ENCODE assay signal across 17 cellular contexts in genomic region chr6:89596484-89596883, GRCh38. TPM values are rescaled to one million over a fixed set of nuclear protein-coding genes. Genes with fewer than 3 reads are reported as not detected.
DNase-seq lines count a peak whose midpoint lies in the region; ATAC-seq and TF ChIP-seq lines count a peak whose summit lies in the region.
"Had no signal": no experiment of that assay in that cellular context is flagged by ENCODE, and none has a peak within 500 bp of the region (broad histone marks: within the 10 kb centered on the region; RNA-seq: fewer than 3 reads in every experiment).

No MANE protein-coding gene starts in this region.

- H3K9me3 ChIP-seq in right lobe of liver, result no peaks in the 10 kb centered on the region
- H3K9me3 ChIP-seq: colonic mucosa, mucosa of descending colon had no signal

- H3K4me3 ChIP-seq in right lobe of liver, result no peak overlapping the region
- H3K4me3 ChIP-seq: colonic mucosa, mucosa of descending colon, skin epidermis had no signal

- no peak for TF ChIP-seq CTCF in activated CD8-positive, alpha-beta T cell treated with anti-CD3 and anti-CD28 coated beads for 36 hours (IDR thresholded peaks at IDR 0.05)
- no peak for TF ChIP-seq CTCF in right lobe of liver (IDR thresholded peaks at IDR 0.05)

- H3K27me3 Mint-ChIP-seq in activated T-cell treated with anti-CD3 and anti-CD28 coated beads, Interleukin-2, amount 50 U/mL, for 24 hours, result no peaks in the 10 kb centered on the region
- H3K27me3 Mint-ChIP-seq in activated CD8-positive, alpha-beta T cell treated with anti-CD3 and anti-CD28 coated beads for 36 hours, result no peaks in the 10 kb centered on the region

- H3K4me1 ChIP-seq in right lobe of liver, result no peaks in the 10 kb centered on the region
- H3K4me1 ChIP-seq: colonic mucosa had no signal

- CTCF ChIA-PET in activated CD8-positive, alpha-beta T cell treated with anti-CD3 and anti-CD28 coated beads for 36 hours (lab: Charles Lee), result interaction anchor here (0.6 to 2.9 kb wide), 3 partner anchors 164 to 224 kb away, joined by 3 to 10 read pairs (median 4); partner anchors contain the start of gene ANKRD6

- no peak overlapping the region for H3K27ac ChIP-seq in right lobe of liver
- H3K27ac ChIP-seq: colonic mucosa, skin epidermis had no signal

- no CpG with 5 or more reads among the region's 1 CpG for WGBS in right lobe of liver (ENCODE audit: insufficient coverage, low coverage, low lambda C conversion rate, missing lambda C conversion rate)

- no peaks in the 10 kb centered on the region for H3K27me3 ChIP-seq in right lobe of liver
- H3K27me3 ChIP-seq: colonic mucosa had no signal

- H3K4me1 Mint-ChIP-seq in activated T-cell treated with anti-CD3 and anti-CD28 coated beads, Interleukin-2, amount 50 U/mL, for 24 hours (ENCODE audit: low read depth), result peaks cover 18% of the 10 kb centered on the region
- H3K4me1 Mint-ChIP-seq in activated CD8-positive, alpha-beta T cell treated with anti-CD3 and anti-CD28 coated beads for 36 hours (ENCODE audit: low read depth), result peaks cover 31% of the 10 kb centered on the region
- H3K4me1 Mint-ChIP-seq in stimulated activated effector memory CD8-positive, alpha-beta T cell treated with anti-CD3 and anti-CD28 coated beads, Interleukin-12 subunit alpha, Interleukin-12 subunit beta, amount 100 ng/mL, for 72 hours, result peaks cover 19% of the 10 kb centered on the region

- TF ChIP-seq POLR2A in right lobe of liver (IDR thresholded peaks at IDR 0.05), result no peak

- H3K27ac Mint-ChIP-seq in activated T-cell treated with anti-CD3 and anti-CD28 coated beads, Interleukin-2, amount 50 U/mL, for 24 hours, result peak overlapping the region; percentile 86
- H3K27ac Mint-ChIP-seq in activated CD8-positive, alpha-beta T cell treated with anti-CD3 and anti-CD28 coated beads for 36 hours, result peak overlapping the region; percentile 92
- peak overlapping the region; percentile 83 for H3K27ac Mint-ChIP-seq in stimulated activated effector memory CD8-positive, alpha-beta T cell treated with anti-CD3 and anti-CD28 coated beads, Interleukin-12 subunit alpha, Interleukin-12 subunit beta, amount 100 ng/mL, for 72 hours

- ATAC-seq in HG03354 (IDR thresholded peaks at IDR 0.05; ENCODE audit: poor library complexity, severe bottlenecking, unreplicated experiment) (peak; percentile 35), right lobe of liver (no peak)
- peak; percentile 67 for ATAC-seq in activated CD8-positive, alpha-beta T cell treated with anti-CD3 and anti-CD28 coated beads for 36 hours
- peak; percentile 62 for ATAC-seq in stimulated activated effector memory CD8-positive, alpha-beta T cell treated with anti-CD3 and anti-CD28 coated beads, Interleukin-12 subunit alpha, Interleukin-12 subunit beta, amount 100 ng/mL, for 72 hours

- intact Hi-C loops in activated CD8-positive, alpha-beta T cell treated with anti-CD3 and anti-CD28 coated beads for 36 hours (cut with micrococcal nuclease), result no loop called here
- intact Hi-C loops in right lobe of liver (cut with DNase I), result no loop called here

- peaks cover 2% of the 10 kb centered on the region for H3K36me3 Mint-ChIP-seq in activated T-cell treated with anti-CD3 and anti-CD28 coated beads, Interleukin-2, amount 50 U/mL, for 24 hours (ENCODE audit: low read depth)
- H3K36me3 Mint-ChIP-seq in activated CD8-positive, alpha-beta T cell treated with anti-CD3 and anti-CD28 coated beads for 36 hours (ENCODE audit: low read depth), result peaks cover 7% of the 10 kb centered on the region
- H3K36me3 Mint-ChIP-seq in stimulated activated effector memory CD8-positive, alpha-beta T cell treated with anti-CD3 and anti-CD28 coated beads, Interleukin-12 subunit alpha, Interleukin-12 subunit beta, amount 100 ng/mL, for 72 hours, result no peaks in the 10 kb centered on the region

- peaks cover 4% of the 10 kb centered on the region for H3K9me3 Mint-ChIP-seq in activated T-cell treated with anti-CD3 and anti-CD28 coated beads, Interleukin-2, amount 50 U/mL, for 24 hours
- H3K9me3 Mint-ChIP-seq in activated CD8-positive, alpha-beta T cell treated with anti-CD3 and anti-CD28 coated beads for 36 hours, result peaks cover 10% of the 10 kb centered on the region
- no peaks in the 10 kb centered on the region for H3K9me3 Mint-ChIP-seq in stimulated activated effector memory CD8-positive, alpha-beta T cell treated with anti-CD3 and anti-CD28 coated beads, Interleukin-12 subunit alpha, Interleukin-12 subunit beta, amount 100 ng/mL, for 72 hours

- DNase-seq in activated T-cell treated with anti-CD3 and anti-CD28 coated beads, Interleukin-2, amount 50 U/mL, for 24 hours, result no peak
- DNase-seq in activated T-cell treated with anti-CD3 and anti-CD28 coated beads, Interleukin-2, amount 50 U/mL, for 1 hour, result no peak
- DNase-seq in activated CD8-positive, alpha-beta T cell treated with anti-CD3 and anti-CD28 coated beads for 36 hours, result peak; percentile 36
- DNase-seq in stimulated activated effector memory CD8-positive, alpha-beta T cell treated with anti-CD3 and anti-CD28 coated beads, Interleukin-12 subunit alpha, Interleukin-12 subunit beta, amount 100 ng/mL, for 72 hours (ENCODE audit: low spot score in 2 of 2), result no peak
- DNase-seq in SHP77 treated with DMSO at 0.1 percent for 48 hours (lab: John Stamatoyannopoulos, UW) (no peak), SHP77 (lab: John Stamatoyannopoulos, UW) (no peak), right lobe of liver (no peak)
- DNase-seq: anterior cingulate cortex; colonic mucosa; head of caudate nucleus; kidney; mucosa of descending colon; NCI-H2107; NK-92 treated with Interleukin-12 subunit alpha and Interleukin-12 subunit beta, amount 100 ng/mL, for 24 hours; Right ventricle myocardium superior had no signal

- no peak overlapping the region for H3K4me3 Mint-ChIP-seq in activated T-cell treated with anti-CD3 and anti-CD28 coated beads, Interleukin-2, amount 50 U/mL, for 24 hours
- no peak overlapping the region for H3K4me3 Mint-ChIP-seq in activated CD8-positive, alpha-beta T cell treated with anti-CD3 and anti-CD28 coated beads for 36 hours
- peak overlapping the region; percentile 2 for H3K4me3 Mint-ChIP-seq in stimulated activated effector memory CD8-positive, alpha-beta T cell treated with anti-CD3 and anti-CD28 coated beads, Interleukin-12 subunit alpha, Interleukin-12 subunit beta, amount 100 ng/mL, for 72 hours

- H3K36me3 ChIP-seq in right lobe of liver, result no peaks in the 10 kb centered on the region
- H3K36me3 ChIP-seq: colonic mucosa had no signal

- POLR2A ChIA-PET in activated CD8-positive, alpha-beta T cell treated with anti-CD3 and anti-CD28 coated beads for 36 hours (lab: Charles Lee), result interaction anchor here (0.6 kb wide), 1 partner anchor 42 kb away, joined by 3 read pairs; the partner anchor contains the start of gene LYRM2

RNA-seq across cellular contexts. Expression of gene LYRM2, which starts 42.1 kb away (rescaled TPM):
- 10 to 100 TPM; 23.6 to 23.7 TPM for total RNA-seq in activated CD8-positive, alpha-beta T cell treated with anti-CD3 and anti-CD28 coated beads for 36 hours
- total RNA-seq in right lobe of liver, result 10 to 100 TPM; 10.8 to 16.3 (median 12.8) TPM

Comparison
In these comparisons a context has a peak if more than half of its experiments do, and no peak if none do; other contexts are left out.
1. ATAC-seq: peak in HG03354 (single experiment), activated CD8-positive, alpha-beta T cell treated with anti-CD3 and anti-CD28 coated beads for 36 hours (single experiment) and stimulated activated effector memory CD8-positive, alpha-beta T cell treated with anti-CD3 and anti-CD28 coated beads, Interleukin-12 subunit alpha, Interleukin-12 subunit beta, amount 100 ng/mL, for 72 hours (single experiment); none in right lobe of liver (0 of 4).
2. Peak in every context shown above with its lines, with median percentiles within 50 percentile points of each other: H3K27ac Mint-ChIP-seq.